In genomic region chr2:219851801-219852481, GRCh38 we compare ENCODE assay signal across 10 cellular contexts.
DNase-seq lines count a peak whose midpoint lies in the region; TF ChIP-seq lines count a peak whose summit lies in the region.
"Had no signal": no experiment of that assay in that cellular context is flagged by ENCODE, and none has a peak within 500 bp of the region (broad histone marks: within the 10 kb centered on the region; RNA-seq: fewer than 3 reads in every experiment).

No MANE protein-coding gene starts in this region.

- WGBS in mammary epithelial cell (ENCODE audit: low coverage, missing lambda C conversion rate): 7% methylated on average over 16 of the region's 22 CpGs

- H3K36me3 ChIP-seq in mammary epithelial cell (ENCODE audit: insufficient read depth, low read length) (no peaks in the 10 kb centered on the region), muscle layer of colon (ENCODE audit: insufficient read depth, low read length) (no peaks in the 10 kb centered on the region)

- H3K4me3 ChIP-seq in mammary epithelial cell (replicated peaks in 1 of 3; ENCODE audit: insufficient read depth in 1 of 3, low read depth in 2 of 3, low read length in 3 of 3) (peak overlapping the region in 2 of 3 experiments; percentile 10 to 26), muscle layer of colon (ENCODE audit: low read depth in 1 of 2, low read length in 2 of 2) (peak overlapping the region; percentile 37 to 63)

- H3K27me3 ChIP-seq in mammary epithelial cell (ENCODE audit: insufficient read depth, low read length) (no peaks in the 10 kb centered on the region), muscle layer of colon (ENCODE audit: control insufficient read depth in 1 of 2, insufficient read depth in 2 of 2, low read length in 2 of 2) (no peaks in the 10 kb centered on the region)

- peak; percentile 12 for DNase-seq in NCI-H748 (lab: John Stamatoyannopoulos, UW; ENCODE audit: unreplicated experiment)
- no peak for DNase-seq in NCI-H748 treated with DMSO at 0.1 percent for 48 hours (lab: John Stamatoyannopoulos, UW)
- DNase-seq in mammary epithelial cell: peak; percentile 58
- no peak for DNase-seq in NCI-H345 (lab: John Stamatoyannopoulos, UW)
- DNase-seq in NCI-H146 treated with DMSO at 0.1 percent for 48 hours (lab: John Stamatoyannopoulos, UW; ENCODE audit: unreplicated experiment): no peak
- DNase-seq in activated CD4-positive, CD25-positive, alpha-beta regulatory T cell treated with anti-CD3 and anti-CD28 coated beads, Interleukin-2, amount 50 U/mL, for 72 hours: no peak
- no peak for DNase-seq in activated T-cell treated with anti-CD3 and anti-CD28 coated beads, Interleukin-2, amount 50 U/mL, for 1 hour
- DNase-seq: activated T-cell treated with anti-CD3 and anti-CD28 coated beads, Interleukin-2, amount 50 U/mL, for 48 hours; NCI-H524 had no signal

- intact Hi-C loops in mammary epithelial cell (cut with micrococcal nuclease): no loop called here

- in situ Hi-C loops in mammary epithelial cell (cut with MboI; ENCODE audit: low sequenced_read_pairs in 2 of 2): no loop called here

- CTCF ChIA-PET in mammary epithelial cell (lab: Charles Lee; ENCODE audit: low non-redundant PET): no interaction called here

- no peak overlapping the region for H3K9ac ChIP-seq in mammary epithelial cell (ENCODE audit: insufficient read depth, low read length)
- no peak overlapping the region for H3K9ac ChIP-seq in muscle layer of colon (ENCODE audit: low read length)

- no peaks in the 10 kb centered on the region for H4K20me1 ChIP-seq in mammary epithelial cell (ENCODE audit: insufficient read depth, low read length)

- peak overlapping the region; percentile 67 for H3K4me2 ChIP-seq in mammary epithelial cell (ENCODE audit: insufficient read depth, low read depth, low read length)

- no peaks in the 10 kb centered on the region for H3K9me3 ChIP-seq in mammary epithelial cell (replicated peaks; ENCODE audit: insufficient read depth, low read length)
- no peaks in the 10 kb centered on the region for H3K9me3 ChIP-seq in muscle layer of colon (ENCODE audit: low read length)

- TF ChIP-seq CTCF in mammary epithelial cell (conservative IDR thresholded peaks at IDR 0.05 in 1 of 2, IDR thresholded peaks at IDR 0.05 in 1 of 2; ENCODE audit: extremely low read depth in 1 of 2, insufficient read depth in 1 of 2, low read depth in 1 of 2, low read length in 2 of 2): peak in 1 of 2 donors; percentile 7

- no TSS peak for BruUV-seq in mammary epithelial cell (replicated peaks; lab: Mats Ljungman, UMichigan)

- H2AFZ ChIP-seq in mammary epithelial cell (ENCODE audit: low read depth, low read length): peak overlapping the region; percentile 42

- H3K4me1 ChIP-seq in mammary epithelial cell (ENCODE audit: insufficient read depth, low read length): peaks cover 8% of the 10 kb centered on the region
- H3K4me1 ChIP-seq in muscle layer of colon (ENCODE audit: insufficient read depth, low read length): no peaks in the 10 kb centered on the region

- H3K27ac ChIP-seq in mammary epithelial cell (ENCODE audit: insufficient read depth, low read depth, low read length) (no peak overlapping the region), muscle layer of colon (ENCODE audit: low read depth, low read length) (no peak overlapping the region)

- H3K79me2 ChIP-seq in mammary epithelial cell (ENCODE audit: insufficient read depth, low read length): no peaks in the 10 kb centered on the region

- dilution Hi-C loops in mammary epithelial cell (cut with HindIII; ENCODE audit: low sequenced_read_pairs): no loop called here

Comparison
In these comparisons a context has a peak if more than half of its experiments do, and no peak if none do; other contexts are left out.
1. DNase-seq: peak in NCI-H748 (single experiment) and mammary epithelial cell (single experiment); none in NCI-H748 treated with DMSO at 0.1 percent for 48 hours (single experiment), NCI-H345 (single experiment), NCI-H146 treated with DMSO at 0.1 percent for 48 hours (single experiment), activated CD4-positive, CD25-positive, alpha-beta regulatory T cell treated with anti-CD3 and anti-CD28 coated beads, Interleukin-2, amount 50 U/mL, for 72 hours (single experiment) and activated T-cell treated with anti-CD3 and anti-CD28 coated beads, Interleukin-2, amount 50 U/mL, for 1 hour (single experiment).